In the genomic region with DNA sequence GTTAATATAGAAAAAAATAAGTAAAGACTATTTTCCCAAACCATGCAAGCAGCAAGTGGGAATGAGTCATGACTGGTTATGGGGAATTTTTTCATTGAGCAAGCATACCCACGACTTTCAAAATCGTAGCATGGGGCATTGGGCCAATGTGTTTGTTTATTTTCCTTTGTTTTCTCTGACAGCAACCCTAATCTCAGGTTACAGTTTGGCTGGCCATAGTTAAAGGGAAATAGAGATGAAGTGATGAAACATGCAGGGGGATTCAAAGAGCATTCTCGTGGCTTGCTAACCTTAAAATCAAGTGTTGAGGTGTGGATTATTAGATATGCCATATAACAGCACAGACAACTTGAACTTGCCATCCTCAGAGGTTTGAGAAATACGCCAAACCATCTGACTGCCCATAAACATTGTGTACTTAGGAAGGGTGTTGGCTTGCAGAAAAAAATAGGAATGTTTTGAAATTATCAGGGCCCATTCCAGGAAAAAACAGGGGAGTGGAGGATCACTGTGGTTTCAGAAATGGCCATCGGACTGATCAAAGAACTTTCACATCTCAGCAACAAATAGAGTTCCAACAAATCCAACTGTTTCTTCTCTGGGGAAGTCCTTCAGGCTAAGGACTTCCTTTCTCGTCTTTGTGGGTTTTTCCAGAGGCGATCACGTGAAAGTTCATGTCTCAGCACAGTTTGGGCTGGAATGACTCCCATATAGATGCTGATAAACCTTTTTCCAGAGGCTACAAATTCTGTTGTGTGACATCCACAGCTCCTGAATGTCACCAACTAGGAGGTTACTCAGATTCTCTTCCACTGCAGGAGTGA, we compare ENCODE assay signal across 1 cellular context.
TF ChIP-seq lines count a peak whose summit lies in the region.

No MANE protein-coding gene starts in this region.

TF ChIP-seq in SK-N-SH, 30 proteins besides CTCF, POLR2A, EP300 and RAD21 (continued from another document):
- TF ChIP-seq, protein P1, sequence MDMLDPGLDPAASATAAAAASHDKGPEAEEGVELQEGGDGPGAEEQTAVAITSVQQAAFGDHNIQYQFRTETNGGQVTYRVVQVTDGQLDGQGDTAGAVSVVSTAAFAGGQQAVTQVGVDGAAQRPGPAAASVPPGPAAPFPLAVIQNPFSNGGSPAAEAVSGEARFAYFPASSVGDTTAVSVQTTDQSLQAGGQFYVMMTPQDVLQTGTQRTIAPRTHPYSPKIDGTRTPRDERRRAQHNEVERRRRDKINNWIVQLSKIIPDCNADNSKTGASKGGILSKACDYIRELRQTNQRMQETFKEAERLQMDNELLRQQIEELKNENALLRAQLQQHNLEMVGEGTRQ (IDR thresholded peaks at IDR 0.05; ENCODE audit: borderline replicate concordance, low read depth, low read length), result no peak
- TF ChIP-seq, protein P2, sequence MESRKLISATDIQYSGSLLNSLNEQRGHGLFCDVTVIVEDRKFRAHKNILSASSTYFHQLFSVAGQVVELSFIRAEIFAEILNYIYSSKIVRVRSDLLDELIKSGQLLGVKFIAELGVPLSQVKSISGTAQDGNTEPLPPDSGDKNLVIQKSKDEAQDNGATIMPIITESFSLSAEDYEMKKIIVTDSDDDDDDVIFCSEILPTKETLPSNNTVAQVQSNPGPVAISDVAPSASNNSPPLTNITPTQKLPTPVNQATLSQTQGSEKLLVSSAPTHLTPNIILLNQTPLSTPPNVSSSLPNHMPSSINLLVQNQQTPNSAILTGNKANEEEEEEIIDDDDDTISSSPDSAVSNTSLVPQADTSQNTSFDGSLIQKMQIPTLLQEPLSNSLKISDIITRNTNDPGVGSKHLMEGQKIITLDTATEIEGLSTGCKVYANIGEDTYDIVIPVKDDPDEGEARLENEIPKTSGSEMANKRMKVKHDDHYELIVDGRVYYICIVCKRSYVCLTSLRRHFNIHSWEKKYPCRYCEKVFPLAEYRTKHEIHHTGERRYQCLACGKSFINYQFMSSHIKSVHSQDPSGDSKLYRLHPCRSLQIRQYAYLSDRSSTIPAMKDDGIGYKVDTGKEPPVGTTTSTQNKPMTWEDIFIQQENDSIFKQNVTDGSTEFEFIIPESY (IDR thresholded peaks at IDR 0.05; ENCODE audit: borderline replicate concordance, low read depth), result no peak
- no peak for TF ChIP-seq GATA2 (CRISPR knock-in tag; IDR thresholded peaks at IDR 0.05)
- no peak for TF ChIP-seq SIN3A (IDR thresholded peaks at IDR 0.05; ENCODE audit: borderline replicate concordance, low read depth, low read length)
- TF ChIP-seq TCF12 (IDR thresholded peaks at IDR 0.05), result no peak
- TF ChIP-seq NFIC (IDR thresholded peaks at IDR 0.05; ENCODE audit: borderline replicate concordance), result peak; percentile 59
- no peak for TF ChIP-seq CHD2 (IDR thresholded peaks at IDR 0.05; ENCODE audit: low read length, partially characterized antibody)
- TF ChIP-seq NRF1 (IDR thresholded peaks at IDR 0.05; ENCODE audit: low read depth, low read length), result no peak
- TF ChIP-seq JUND (IDR thresholded peaks at IDR 0.05), result peak; percentile 45
- no peak for TF ChIP-seq SMC3 (IDR thresholded peaks at IDR 0.05; ENCODE audit: low read depth, low read length)
- TF ChIP-seq, protein P3, sequence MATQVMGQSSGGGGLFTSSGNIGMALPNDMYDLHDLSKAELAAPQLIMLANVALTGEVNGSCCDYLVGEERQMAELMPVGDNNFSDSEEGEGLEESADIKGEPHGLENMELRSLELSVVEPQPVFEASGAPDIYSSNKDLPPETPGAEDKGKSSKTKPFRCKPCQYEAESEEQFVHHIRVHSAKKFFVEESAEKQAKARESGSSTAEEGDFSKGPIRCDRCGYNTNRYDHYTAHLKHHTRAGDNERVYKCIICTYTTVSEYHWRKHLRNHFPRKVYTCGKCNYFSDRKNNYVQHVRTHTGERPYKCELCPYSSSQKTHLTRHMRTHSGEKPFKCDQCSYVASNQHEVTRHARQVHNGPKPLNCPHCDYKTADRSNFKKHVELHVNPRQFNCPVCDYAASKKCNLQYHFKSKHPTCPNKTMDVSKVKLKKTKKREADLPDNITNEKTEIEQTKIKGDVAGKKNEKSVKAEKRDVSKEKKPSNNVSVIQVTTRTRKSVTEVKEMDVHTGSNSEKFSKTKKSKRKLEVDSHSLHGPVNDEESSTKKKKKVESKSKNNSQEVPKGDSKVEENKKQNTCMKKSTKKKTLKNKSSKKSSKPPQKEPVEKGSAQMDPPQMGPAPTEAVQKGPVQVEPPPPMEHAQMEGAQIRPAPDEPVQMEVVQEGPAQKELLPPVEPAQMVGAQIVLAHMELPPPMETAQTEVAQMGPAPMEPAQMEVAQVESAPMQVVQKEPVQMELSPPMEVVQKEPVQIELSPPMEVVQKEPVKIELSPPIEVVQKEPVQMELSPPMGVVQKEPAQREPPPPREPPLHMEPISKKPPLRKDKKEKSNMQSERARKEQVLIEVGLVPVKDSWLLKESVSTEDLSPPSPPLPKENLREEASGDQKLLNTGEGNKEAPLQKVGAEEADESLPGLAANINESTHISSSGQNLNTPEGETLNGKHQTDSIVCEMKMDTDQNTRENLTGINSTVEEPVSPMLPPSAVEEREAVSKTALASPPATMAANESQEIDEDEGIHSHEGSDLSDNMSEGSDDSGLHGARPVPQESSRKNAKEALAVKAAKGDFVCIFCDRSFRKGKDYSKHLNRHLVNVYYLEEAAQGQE (IDR thresholded peaks at IDR 0.05; ENCODE audit: low read depth, low read length), result no peak
- TF ChIP-seq, protein P4, sequence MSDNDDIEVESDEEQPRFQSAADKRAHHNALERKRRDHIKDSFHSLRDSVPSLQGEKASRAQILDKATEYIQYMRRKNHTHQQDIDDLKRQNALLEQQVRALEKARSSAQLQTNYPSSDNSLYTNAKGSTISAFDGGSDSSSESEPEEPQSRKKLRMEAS (IDR thresholded peaks at IDR 0.05; ENCODE audit: low read depth), result no peak
- no peak for TF ChIP-seq RXRA (IDR thresholded peaks at IDR 0.05; ENCODE audit: borderline replicate concordance, low read depth)
- TF ChIP-seq TEAD4 (IDR thresholded peaks at IDR 0.05; ENCODE audit: borderline replicate concordance, insufficient read depth), result no peak
- TF ChIP-seq, protein P5, sequence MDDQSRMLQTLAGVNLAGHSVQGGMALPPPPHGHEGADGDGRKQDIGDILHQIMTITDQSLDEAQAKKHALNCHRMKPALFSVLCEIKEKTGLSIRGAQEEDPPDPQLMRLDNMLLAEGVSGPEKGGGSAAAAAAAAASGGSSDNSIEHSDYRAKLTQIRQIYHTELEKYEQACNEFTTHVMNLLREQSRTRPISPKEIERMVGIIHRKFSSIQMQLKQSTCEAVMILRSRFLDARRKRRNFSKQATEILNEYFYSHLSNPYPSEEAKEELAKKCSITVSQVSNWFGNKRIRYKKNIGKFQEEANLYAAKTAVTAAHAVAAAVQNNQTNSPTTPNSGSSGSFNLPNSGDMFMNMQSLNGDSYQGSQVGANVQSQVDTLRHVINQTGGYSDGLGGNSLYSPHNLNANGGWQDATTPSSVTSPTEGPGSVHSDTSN (IDR thresholded peaks at IDR 0.05), result peak; percentile 9; the same call in 1 of the 2 replicates
TF ChIP-seq in SK-N-SH: peak in this region for 4.
